Comparison of ENCODE assay signal across 8 cellular contexts in genomic region chr7:90708841-90709317, GRCh38.
DNase-seq lines count a peak whose midpoint lies in the region; ATAC-seq and TF ChIP-seq lines count a peak whose summit lies in the region.

No MANE protein-coding gene starts in this region.

- peak overlapping the region; percentile 65 for H2AFZ ChIP-seq in SU-DHL-6 (ENCODE audit: low read depth, low read length, severe bottlenecking)

- peak overlapping the region; percentile 71 for H3K9ac ChIP-seq in SU-DHL-6 (ENCODE audit: low read length)

- H3K9me3 ChIP-seq in SU-DHL-6 (ENCODE audit: insufficient read depth, low read length) (no peaks in the 10 kb centered on the region), uterus (no peaks in the 10 kb centered on the region)

- H3K27me3 ChIP-seq in SU-DHL-6 (ENCODE audit: low read length) (no peaks in the 10 kb centered on the region), uterus (no peaks in the 10 kb centered on the region)

- peak overlapping the region; percentile 88 for H3K4me2 ChIP-seq in SU-DHL-6 (ENCODE audit: low read depth, low read length, poor library complexity, severe bottlenecking)

- H3K4me3 ChIP-seq in SU-DHL-6 (ENCODE audit: insufficient read depth, low read length, poor library complexity, severe bottlenecking): peak overlapping the region; percentile 78
- H3K4me3 ChIP-seq in uterus: no peak overlapping the region

- intact Hi-C loops in uterus (cut with DNase I; ENCODE audit: low total_unique reads): no loop called here

- no peaks in the 10 kb centered on the region for H4K20me1 ChIP-seq in SU-DHL-6 (ENCODE audit: low read depth, low read length)

- DNase-seq in NCI-H2081 (lab: John Stamatoyannopoulos, UW): peak; percentile 14 to 32
- DNase-seq in NCI-H2081 treated with DMSO at 0.1 percent for 48 hours (lab: John Stamatoyannopoulos, UW): no peak
- peak; percentile 72 for DNase-seq in HT-29 (ENCODE audit: low spot score)
- DNase-seq in inferior parietal cortex (ENCODE audit: extremely low spot score): peak; percentile 79
- DNase-seq in uterus: no peak
- DNase-seq in activated CD4-positive, alpha-beta T cell treated with anti-CD3 and anti-CD28 coated beads, Interleukin-2, amount 50 U/mL, for 1 hour: no peak

- TF ChIP-seq POLR2A in uterus (IDR thresholded peaks at IDR 0.05): no peak

- H3K9me2 ChIP-seq in SU-DHL-6 (replicated peaks; ENCODE audit: insufficient read depth, low read length): no peaks in the 10 kb centered on the region

- ATAC-seq in GM21717 (IDR thresholded peaks at IDR 0.05; ENCODE audit: unreplicated experiment): peak; percentile 69

- no peaks in the 10 kb centered on the region for H3K4me1 ChIP-seq in uterus

- H3K27ac ChIP-seq in SU-DHL-6 (ENCODE audit: low read depth, low read length) (peak overlapping the region; percentile 93), uterus (no peak overlapping the region)

- TF ChIP-seq CTCF in SU-DHL-6 (IDR thresholded peaks at IDR 0.05; ENCODE audit: insufficient read depth, low read length, poor library complexity, severe bottlenecking) (peak; percentile 99), uterus (IDR thresholded peaks at IDR 0.05) (no peak)

- H3F3A ChIP-seq in SU-DHL-6 (ENCODE audit: insufficient read depth): peaks cover 44% of the 10 kb centered on the region

- H3K36me3 ChIP-seq in SU-DHL-6 (ENCODE audit: low read length) (no peaks in the 10 kb centered on the region), uterus (no peaks in the 10 kb centered on the region)

- H3K79me2 ChIP-seq in SU-DHL-6 (ENCODE audit: insufficient read depth, low read length): peaks cover 40% of the 10 kb centered on the region

Comparison
In these comparisons a context has a peak if more than half of its experiments do, and no peak if none do; other contexts are left out.
1. DNase-seq: peak in NCI-H2081 (2 of 2), HT-29 (single experiment) and inferior parietal cortex (single experiment); none in NCI-H2081 treated with DMSO at 0.1 percent for 48 hours (single experiment), uterus (0 of 2) and activated CD4-positive, alpha-beta T cell treated with anti-CD3 and anti-CD28 coated beads, Interleukin-2, amount 50 U/mL, for 1 hour (single experiment).